ENCODE assay signal across 24 cellular contexts in genomic region chr3:127351350-127351749, GRCh38.
"Had no signal": no experiment of that assay in that cellular context is flagged by ENCODE, and none has a peak within 500 bp of the region (broad histone marks: within the 10 kb centered on the region; RNA-seq: fewer than 3 reads in every experiment).

No MANE protein-coding gene starts in this region.

- H3K27me3 ChIP-seq: breast epithelium, pancreas, testis, upper lobe of left lung had no signal

- DNase-seq: activated B cell treated with CpG ODN at 0.5 μM for 24 hours; activated CD4-positive, alpha-beta memory T cell treated with anti-CD3 and anti-CD28 coated beads for 36 hours; activated CD4-positive, alpha-beta T cell treated with anti-CD3 and anti-CD28 coated beads for 4 hours; activated gamma-delta T cell treated with Interleukin-2 at 50 U/mL for 16 hours; activated T-cell treated with anti-CD3 and anti-CD28 coated beads for 4 hours; adrenal gland; cerebellar nuclear complex; effector memory CD8-positive, alpha-beta T cell; foreskin fibroblast; hippocampal formation; mammary epithelial cell; pancreas; stimulated activated CD4-positive, alpha-beta T cell treated with anti-CD3 and anti-CD28 coated beads, Interleukin-4, amount 100 ng/mL, for 24 hours; stomach; testis had no signal

- H3K4me2 ChIP-seq: smooth muscle cell had no signal

- H3K4me3 ChIP-seq: adrenal gland, breast epithelium, pancreas, smooth muscle cell, stomach, testis, upper lobe of left lung had no signal

- H3K9me3 ChIP-seq: adrenal gland, pancreas, testis had no signal

- H3K36me3 Mint-ChIP-seq: activated CD4-positive, alpha-beta memory T cell treated with anti-CD3 and anti-CD28 coated beads for 36 hours; activated naive CD4-positive, alpha-beta T cell treated with anti-CD3 and anti-CD28 coated beads, Interleukin-2, amount 50 U/mL, for 72 hours; stimulated activated effector memory CD8-positive, alpha-beta T cell treated with anti-CD3 and anti-CD28 coated beads, Interleukin-12 subunit alpha, Interleukin-12 subunit beta, amount 100 ng/mL, for 72 hours had no signal

- H3K27ac ChIP-seq: adrenal gland, breast epithelium, pancreas, stomach, testis, upper lobe of left lung had no signal

- H3K4me1 Mint-ChIP-seq: activated B cell treated with CpG ODN at 0.5 μM for 24 hours; stimulated activated effector memory CD8-positive, alpha-beta T cell treated with anti-CD3 and anti-CD28 coated beads, Interleukin-12 subunit alpha, Interleukin-12 subunit beta, amount 100 ng/mL, for 72 hours had no signal

- H3K36me3 ChIP-seq: adrenal gland, breast epithelium, pancreas, stomach, upper lobe of left lung had no signal

- H3K4me1 ChIP-seq: adrenal gland, breast epithelium, pancreas, stomach, testis, upper lobe of left lung had no signal

- ATAC-seq: activated naive CD4-positive, alpha-beta T cell treated with anti-CD3 and anti-CD28 coated beads, Interleukin-2, amount 50 U/mL, for 72 hours; effector memory CD8-positive, alpha-beta T cell; left lobe of liver; pancreas; sciatic nerve; stimulated activated effector memory CD8-positive, alpha-beta T cell treated with anti-CD3 and anti-CD28 coated beads, Interleukin-12 subunit alpha, Interleukin-12 subunit beta, amount 100 ng/mL, for 72 hours had no signal

- H3K4me3 Mint-ChIP-seq: activated B cell treated with CpG ODN at 0.5 μM for 24 hours; activated CD4-positive, alpha-beta memory T cell treated with anti-CD3 and anti-CD28 coated beads for 36 hours; activated T-helper 1 cell treated with anti-CD3 and anti-CD28 coated beads, Interleukin-12 subunit alpha, Interleukin-12 subunit beta, Interleukin-2, Interleukin-4 antibody, amounts not matched to agents 30 ng/mL and 10 ng/mL and 1 ng/mL, durations not matched to agents 14 hours and 24 hours and 36 hours; effector memory CD8-positive, alpha-beta T cell; stimulated activated effector memory CD8-positive, alpha-beta T cell treated with anti-CD3 and anti-CD28 coated beads, Interleukin-12 subunit alpha, Interleukin-12 subunit beta, amount 100 ng/mL, for 72 hours; T-helper 2 cell treated with Interferon-gamma antibody and Interleukin-4, amounts not matched to agents 5 μg/mL and 100 μg/mL, for 36 hours had no signal

- H3K27ac Mint-ChIP-seq: activated B cell treated with CpG ODN at 0.5 μM for 24 hours; activated CD4-positive, alpha-beta memory T cell treated with anti-CD3 and anti-CD28 coated beads for 36 hours; activated naive CD4-positive, alpha-beta T cell treated with anti-CD3 and anti-CD28 coated beads, Interleukin-2, amount 50 U/mL, for 72 hours; activated T-helper 1 cell treated with anti-CD3 and anti-CD28 coated beads, Interleukin-12 subunit alpha, Interleukin-12 subunit beta, Interleukin-2, Interleukin-4 antibody, amounts not matched to agents 30 ng/mL and 10 ng/mL and 1 ng/mL, durations not matched to agents 14 hours and 24 hours and 36 hours; effector memory CD8-positive, alpha-beta T cell; stimulated activated effector memory CD8-positive, alpha-beta T cell treated with anti-CD3 and anti-CD28 coated beads, Interleukin-12 subunit alpha, Interleukin-12 subunit beta, amount 100 ng/mL, for 72 hours; T-helper 2 cell treated with Interferon-gamma antibody and Interleukin-4, amounts not matched to agents 5 μg/mL and 100 μg/mL, for 36 hours had no signal
